ENCODE assay signal across 8 cellular contexts in genomic region chr19:44653977-44654784, GRCh38.
DNase-seq lines count a peak whose midpoint lies in the region; ATAC-seq lines count a peak whose summit lies in the region.

No MANE protein-coding gene starts in this region.

- peaks cover 3% of the 10 kb centered on the region for H3K4me1 ChIP-seq in adipocyte (ENCODE audit: control insufficient read depth, insufficient read depth, low read length)

- no peaks in the 10 kb centered on the region for H3K9me3 ChIP-seq in adipocyte (ENCODE audit: control insufficient read depth, low read length)

- no peaks in the 10 kb centered on the region for H3K27me3 ChIP-seq in adipocyte (replicated peaks; ENCODE audit: control insufficient read depth, insufficient read depth, low read length)

- H3K9ac ChIP-seq in adipocyte (ENCODE audit: low read length) = no peak overlapping the region

- H3K36me3 ChIP-seq in adipocyte (ENCODE audit: control insufficient read depth, insufficient read depth, low read length, severe bottlenecking) = peaks cover 79% of the 10 kb centered on the region

- no peak overlapping the region for H3K4me3 ChIP-seq in adipocyte (ENCODE audit: low read length)

- ATAC-seq in HG03135 (IDR thresholded peaks at IDR 0.05; ENCODE audit: unreplicated experiment) = peak; percentile 91

- peak; percentile 20 for DNase-seq in NCI-H82 (lab: John Stamatoyannopoulos, UW)
- no peak for DNase-seq in NCI-H82 treated with DMSO at 0.1 percent for 48 hours (lab: John Stamatoyannopoulos, UW; ENCODE audit: unreplicated experiment)
- DNase-seq in SW480 (ENCODE audit: low spot score) = peak; percentile 83
- peak; percentile 35 for DNase-seq in adipocyte (ENCODE audit: low read depth)
- peak in 29 of 51 donors; percentile 1 to 50 (median 23) for DNase-seq in hypothalamus (lab: John Stamatoyannopoulos, UW)
- peak; percentile 18 to 59 (median 40) for DNase-seq in stimulated activated CD4-positive, alpha-beta T cell treated with anti-CD3 and anti-CD28 coated beads, Interleukin-1b, Interleukin-23, amount 100 ng/mL, for 24 hours (ENCODE audit: low read depth in 4 of 4, low spot score in 1 of 4)
- no peak for DNase-seq in T1000 (lab: John Stamatoyannopoulos, UW)

Comparison
In these comparisons a context has a peak if more than half of its experiments do, and no peak if none do; other contexts are left out.
1. DNase-seq: peak in NCI-H82 (single experiment), SW480 (single experiment), adipocyte (single experiment), hypothalamus (29 of 51) and stimulated activated CD4-positive, alpha-beta T cell treated with anti-CD3 and anti-CD28 coated beads, Interleukin-1b, Interleukin-23, amount 100 ng/mL, for 24 hours (4 of 4); none in NCI-H82 treated with DMSO at 0.1 percent for 48 hours (single experiment) and T1000 (single experiment).